ENCODE assay signal across 19 cellular contexts in the genomic region with DNA sequence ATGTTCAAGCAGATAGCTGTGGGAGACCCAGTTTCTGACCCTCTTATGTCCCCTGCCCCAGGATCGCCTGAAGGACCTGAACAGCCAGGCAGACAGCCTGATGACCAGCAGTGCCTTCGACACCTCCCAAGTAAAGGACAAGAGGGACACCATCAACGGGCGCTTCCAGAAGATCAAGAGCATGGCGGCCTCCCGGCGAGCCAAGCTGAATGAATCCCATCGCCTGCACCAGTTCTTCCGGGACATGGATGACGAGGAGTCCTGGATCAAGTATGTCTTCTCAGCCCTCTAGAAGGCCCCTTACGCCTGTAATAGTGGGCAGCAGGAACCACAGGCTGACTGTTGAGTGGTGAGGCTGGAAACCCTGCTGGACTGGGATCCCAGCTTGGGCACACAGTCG. TPM values are rescaled to one million over a fixed set of nuclear protein-coding genes. Genes with fewer than 3 reads are reported as not detected.
DNase-seq lines count a peak whose midpoint lies in the region; ATAC-seq and TF ChIP-seq lines count a peak whose summit lies in the region.
"Had no signal": no experiment of that assay in that cellular context is flagged by ENCODE, and none has a peak within 500 bp of the region (broad histone marks: within the 10 kb centered on the region; RNA-seq: fewer than 3 reads in every experiment).

No MANE protein-coding gene starts in this region.

- TF ChIP-seq CTCF in chondrocyte (IDR thresholded peaks at IDR 0.05) (no peak), progenitor cell of endocrine pancreas (IDR thresholded peaks at IDR 0.05; ENCODE audit: unreplicated experiment) (no peak)

- peak overlapping the region; percentile 9 for H3K27ac Mint-ChIP-seq in activated CD4-positive, alpha-beta T cell treated with anti-CD3 and anti-CD28 coated beads, Interleukin-2, amount 10 ng/mL, durations not matched to agents 7 days and 5 days
- H3K27ac Mint-ChIP-seq in chondrocyte (ENCODE audit: unreplicated experiment) (peak overlapping the region; percentile 8), progenitor cell of endocrine pancreas (peak overlapping the region; percentile 41)
- H3K27ac Mint-ChIP-seq: B cell; CD4-positive, CD25-positive, alpha-beta regulatory T cell; CD8-positive, alpha-beta T cell had no signal

- H3K9me3 Mint-ChIP-seq in activated CD4-positive, alpha-beta T cell treated with anti-CD3 and anti-CD28 coated beads, Interleukin-2, amount 10 ng/mL, durations not matched to agents 7 days and 5 days: no peaks in the 10 kb centered on the region
- no peaks in the 10 kb centered on the region for H3K9me3 Mint-ChIP-seq in chondrocyte (ENCODE audit: low read depth)
- H3K9me3 Mint-ChIP-seq in progenitor cell of endocrine pancreas (ENCODE audit: low read depth): no peaks in the 10 kb centered on the region
- H3K9me3 Mint-ChIP-seq: CD4-positive, CD25-positive, alpha-beta regulatory T cell; CD8-positive, alpha-beta T cell had no signal

- ATAC-seq in HG03342 (IDR thresholded peaks at IDR 0.05; ENCODE audit: unreplicated experiment) (no peak), Right ventricle myocardium superior (ENCODE audit: poor library complexity) (no peak)
- ATAC-seq: CD8-positive, alpha-beta T cell; GM12878 had no signal

- DNase-seq in activated CD4-positive, alpha-beta T cell treated with anti-CD3 and anti-CD28 coated beads, Interleukin-2, amount 10 ng/mL, durations not matched to agents 7 days and 5 days: no peak
- no peak for DNase-seq in activated CD4-positive, alpha-beta T cell treated with anti-CD3 and anti-CD28 coated beads for 1 hour
- no peak for DNase-seq in chondrocyte (ENCODE audit: low spot score)
- DNase-seq in progenitor cell of endocrine pancreas (ENCODE audit: low spot score, unreplicated experiment): no peak
- no peak for DNase-seq in Right ventricle myocardium superior
- DNase-seq in iPS-NIHi7 (ENCODE audit: extremely low spot score): no peak
- DNase-seq: Caco-2; CD4-positive, CD25-positive, alpha-beta regulatory T cell; CD8-positive, alpha-beta T cell; DMS 273 treated with DMSO at 0.1 percent for 48 hours; DMS79; EL; GDM1; GM23248; H7; HCEC 1CT had no signal

- peaks cover 60% of the 10 kb centered on the region for H3K36me3 Mint-ChIP-seq in activated CD4-positive, alpha-beta T cell treated with anti-CD3 and anti-CD28 coated beads, Interleukin-2, amount 10 ng/mL, durations not matched to agents 7 days and 5 days (ENCODE audit: low read depth)
- H3K36me3 Mint-ChIP-seq in chondrocyte (ENCODE audit: low read depth) (peaks cover 65% of the 10 kb centered on the region), progenitor cell of endocrine pancreas (ENCODE audit: insufficient read depth) (peaks cover 27% of the 10 kb centered on the region)

- H3K4me1 Mint-ChIP-seq in activated CD4-positive, alpha-beta T cell treated with anti-CD3 and anti-CD28 coated beads, Interleukin-2, amount 10 ng/mL, durations not matched to agents 7 days and 5 days: no peaks in the 10 kb centered on the region
- H3K4me1 Mint-ChIP-seq in chondrocyte (ENCODE audit: low read depth): peaks cover 9% of the 10 kb centered on the region
- no peaks in the 10 kb centered on the region for H3K4me1 Mint-ChIP-seq in progenitor cell of endocrine pancreas (ENCODE audit: low read depth)
- H3K4me1 Mint-ChIP-seq: B cell; CD4-positive, CD25-positive, alpha-beta regulatory T cell had no signal

- CTCF ChIA-PET in activated CD4-positive, alpha-beta T cell treated with anti-CD3 and anti-CD28 coated beads, Interleukin-2, amount 10 ng/mL, durations not matched to agents 7 days and 5 days (lab: Charles Lee): interaction anchor here (2.4 kb wide), 1 partner anchor 9 kb away, joined by 5 read pairs; no protein-coding TSS in a partner anchor

- no peak overlapping the region for H3K4me3 Mint-ChIP-seq in activated CD4-positive, alpha-beta T cell treated with anti-CD3 and anti-CD28 coated beads, Interleukin-2, amount 10 ng/mL, durations not matched to agents 7 days and 5 days
- no peak overlapping the region for H3K4me3 Mint-ChIP-seq in chondrocyte (ENCODE audit: unreplicated experiment)
- H3K4me3 Mint-ChIP-seq in progenitor cell of endocrine pancreas (ENCODE audit: low read depth): no peak overlapping the region
- H3K4me3 Mint-ChIP-seq: B cell; CD4-positive, CD25-positive, alpha-beta regulatory T cell; CD8-positive, alpha-beta T cell had no signal

- POLR2A ChIA-PET in activated CD4-positive, alpha-beta T cell treated with anti-CD3 and anti-CD28 coated beads, Interleukin-2, amount 10 ng/mL, durations not matched to agents 7 days and 5 days (lab: Charles Lee): no interaction called here

- no peaks in the 10 kb centered on the region for H3K27me3 Mint-ChIP-seq in activated CD4-positive, alpha-beta T cell treated with anti-CD3 and anti-CD28 coated beads, Interleukin-2, amount 10 ng/mL, durations not matched to agents 7 days and 5 days
- no peaks in the 10 kb centered on the region for H3K27me3 Mint-ChIP-seq in chondrocyte (ENCODE audit: low read depth)
- H3K27me3 Mint-ChIP-seq in progenitor cell of endocrine pancreas: no peaks in the 10 kb centered on the region
- H3K27me3 Mint-ChIP-seq: B cell; CD4-positive, CD25-positive, alpha-beta regulatory T cell had no signal

- intact Hi-C loops in Right ventricle myocardium superior (cut with DNase I): no loop called here

RNA-seq across cellular contexts. Expression of a gene that starts 41.1 kb away (rescaled TPM):
- 10 to 100 TPM; 60.6 to 68.3 TPM for total RNA-seq in activated CD4-positive, alpha-beta T cell treated with anti-CD3 and anti-CD28 coated beads, Interleukin-2, amount 10 ng/mL, durations not matched to agents 7 days and 5 days
- total RNA-seq in chondrocyte (23.4 to 41.0 TPM (median 24.0 TPM) in 3 replicates), progenitor cell of endocrine pancreas (83.4 and 85.4 TPM in 2 replicates), Right ventricle myocardium superior (40.0 TPM)
